20 cellular contexts compared by ENCODE assay signal in genomic region chr2:46012618-46013240, GRCh38.
"Had no signal": no experiment of that assay in that cellular context is flagged by ENCODE, and none has a peak within 500 bp of the region (broad histone marks: within the 10 kb centered on the region; RNA-seq: fewer than 3 reads in every experiment).

No MANE protein-coding gene starts in this region.

- H3K27ac ChIP-seq: hepatocyte, lower lobe of right lung, tibial artery, vagina had no signal

- ATAC-seq: lower lobe of right lung had no signal

- DNase-seq: activated CD4-positive, alpha-beta T cell treated with anti-CD3 and anti-CD28 coated beads, Interleukin-2, amount 10 ng/mL, durations not matched to agents 7 days and 5 days; activated naive CD4-positive, alpha-beta T cell treated with anti-CD3 and anti-CD28 coated beads for 36 hours; activated T-cell treated with anti-CD3 and anti-CD28 coated beads for 4 hours; anterior cingulate cortex; effector CD8-positive, alpha-beta T cell; foreskin fibroblast; lower lobe of right lung; stimulated activated CD8-positive, alpha-beta memory T cell treated with anti-CD3 and anti-CD28 coated beads, Interleukin-4, amount 100 ng/mL, for 48 hours; stimulated activated naive CD4-positive, alpha-beta T cell treated with Interleukin-2 at 50 U/mL for 16 hours; substantia nigra; T1000; tibial artery had no signal

- FAIRE-seq: islet of Langerhans had no signal

- H3K27me3 Mint-ChIP-seq: activated CD4-positive, alpha-beta T cell treated with anti-CD3 and anti-CD28 coated beads, Interleukin-2, amount 10 ng/mL, durations not matched to agents 7 days and 5 days; brain; progenitor cell of endocrine pancreas had no signal

- H3K4me1 ChIP-seq: vagina had no signal

- H3K27me3 ChIP-seq: hepatocyte, tibial artery, vagina had no signal

- H3K27ac Mint-ChIP-seq: activated CD4-positive, alpha-beta T cell treated with anti-CD3 and anti-CD28 coated beads, Interleukin-2, amount 10 ng/mL, durations not matched to agents 7 days and 5 days; activated naive CD4-positive, alpha-beta T cell treated with anti-CD3 and anti-CD28 coated beads for 36 hours; activated T-helper 2 cell treated with anti-CD3 and anti-CD28 coated beads, Interferon-gamma antibody, Interleukin-2, Interleukin-4, amounts not matched to agents 10 μg/mL and 5 μg/mL and 100 μg/mL, durations not matched to agents 14 hours and 24 hours and 36 hours; mesothelial cell of epicardium; progenitor cell of endocrine pancreas had no signal

- H3K9me3 ChIP-seq: lower lobe of right lung, tibial artery, vagina had no signal

- H3K4me3 ChIP-seq: hepatocyte, lower lobe of right lung, tibial artery, vagina had no signal

- H3K9me3 Mint-ChIP-seq: activated CD4-positive, alpha-beta T cell treated with anti-CD3 and anti-CD28 coated beads, Interleukin-2, amount 10 ng/mL, durations not matched to agents 7 days and 5 days; activated naive CD4-positive, alpha-beta T cell treated with anti-CD3 and anti-CD28 coated beads for 36 hours; activated T-helper 2 cell treated with anti-CD3 and anti-CD28 coated beads, Interferon-gamma antibody, Interleukin-2, Interleukin-4, amounts not matched to agents 10 μg/mL and 5 μg/mL and 100 μg/mL, durations not matched to agents 14 hours and 24 hours and 36 hours; brain; mesothelial cell of epicardium had no signal

- H3K4me3 Mint-ChIP-seq: activated CD4-positive, alpha-beta T cell treated with anti-CD3 and anti-CD28 coated beads, Interleukin-2, amount 10 ng/mL, durations not matched to agents 7 days and 5 days; activated naive CD4-positive, alpha-beta T cell treated with anti-CD3 and anti-CD28 coated beads for 36 hours; brain; mesothelial cell of epicardium; neural crest cell had no signal
